Comparison of ENCODE assay signal across 1 cellular context in the genomic region with DNA sequence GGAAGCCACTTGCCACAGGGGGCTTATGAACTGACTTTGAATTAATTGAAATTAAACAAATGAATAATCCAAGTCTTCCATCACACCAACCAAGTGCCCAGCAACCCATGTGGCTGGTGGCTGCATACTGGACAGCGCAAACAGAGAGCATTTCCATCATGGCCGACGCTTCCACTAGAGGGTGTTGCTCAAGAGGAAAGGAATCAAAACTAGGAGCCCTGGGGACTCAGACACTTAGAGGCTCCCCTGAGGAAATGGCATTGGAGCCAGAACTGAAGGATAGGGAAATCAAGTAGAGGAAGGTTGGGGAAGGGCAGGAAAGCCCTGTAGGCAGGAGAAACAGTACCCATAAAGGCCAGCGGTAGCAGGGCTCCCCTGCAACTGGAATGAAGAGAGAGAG.
A peak's percentile ranks its signal among the peaks of the same experiment; 100 is the strongest.
TF ChIP-seq lines count a peak whose summit lies in the region.

No MANE protein-coding gene starts in this region.

TF ChIP-seq in HepG2, 621 proteins besides CTCF, POLR2A, EP300 and RAD21:
- TF ChIP-seq ZNF644 (CRISPR knock-in tag; IDR thresholded peaks at IDR 0.05; ENCODE audit: low read depth) (0 out of 2 replicates have a peak, but pooled peaks have one; percentile 17), RBAK (CRISPR knock-in tag; IDR thresholded peaks at IDR 0.05) (no peak), TSC22D2 (CRISPR knock-in tag; IDR thresholded peaks at IDR 0.05; ENCODE audit: borderline replicate concordance) (no peak)
TF ChIP-seq in HepG2: peak in this region for 1.
